In the genomic region with DNA sequence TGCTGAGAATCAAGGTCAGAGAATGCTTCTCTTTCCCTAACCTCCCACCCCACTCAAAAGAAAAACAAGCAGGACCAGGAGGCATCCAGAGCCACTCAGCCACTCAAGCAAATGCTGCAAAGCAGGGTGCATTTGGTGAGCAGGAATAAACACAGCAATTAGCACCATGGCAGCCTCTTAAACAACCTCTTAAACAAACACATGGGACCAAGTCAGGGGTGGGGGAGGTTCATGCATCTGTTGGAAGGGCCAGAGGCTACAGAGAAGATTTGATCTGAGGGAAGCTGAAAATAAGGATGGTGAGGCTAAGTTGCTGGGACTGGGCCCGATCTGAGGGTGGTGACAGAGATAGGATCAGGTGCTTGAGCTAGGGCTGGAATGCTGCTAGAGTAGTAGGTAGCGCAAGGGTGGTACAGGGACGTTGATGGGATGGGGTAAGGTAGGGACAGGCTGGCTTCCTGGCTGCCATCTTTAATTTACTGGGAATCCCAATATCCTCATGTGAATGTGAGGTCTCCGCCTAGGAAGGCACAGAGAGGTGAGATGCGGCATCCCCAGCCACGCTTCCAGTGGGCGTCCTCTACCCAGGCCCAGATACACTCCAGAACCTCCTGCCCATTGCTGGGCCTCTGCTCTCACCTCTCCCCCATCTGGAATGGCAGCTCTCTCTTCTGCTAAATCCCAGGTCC, we compare ENCODE assay signal across 21 cellular contexts. TPM values are rescaled to one million over a fixed set of nuclear protein-coding genes. Genes with fewer than 3 reads are reported as not detected.
A peak's percentile ranks its signal among the peaks of the same experiment; 100 is the strongest.
DNase-seq lines count a peak whose midpoint lies in the region; ATAC-seq, FAIRE-seq and TF ChIP-seq lines count a peak whose summit lies in the region.
"Had no signal": no experiment of that assay in that cellular context is flagged by ENCODE, and none has a peak within 500 bp of the region (broad histone marks: within the 10 kb centered on the region; RNA-seq: fewer than 3 reads in every experiment).

No MANE protein-coding gene starts in this region.

- no peaks in the 10 kb centered on the region for H3K4me1 Mint-ChIP-seq in Calu3 (ENCODE audit: low read depth, unreplicated experiment)

- no peak overlapping the region for H3K4me3 ChIP-seq in smooth muscle cell
- H3K4me3 ChIP-seq: uterus had no signal

- no peak overlapping the region for H3K4me2 ChIP-seq in smooth muscle cell

- H3K27me3 ChIP-seq in smooth muscle cell (ENCODE audit: low read depth) = peaks cover 9% of the 10 kb centered on the region
- H3K27me3 ChIP-seq: uterus had no signal

- H3K4me1 ChIP-seq in smooth muscle cell (ENCODE audit: low read depth) = peaks cover 11% of the 10 kb centered on the region
- H3K4me1 ChIP-seq: uterus had no signal

- H3K79me2 ChIP-seq in smooth muscle cell (ENCODE audit: low read depth) = no peaks in the 10 kb centered on the region

- ATAC-seq in GM19324 (IDR thresholded peaks at IDR 0.05; ENCODE audit: low FRiP score, unreplicated experiment) = no peak
- ATAC-seq: HCT116 had no signal

- H3K9ac ChIP-seq in smooth muscle cell (ENCODE audit: low read depth) = no peak overlapping the region

- CTCF ChIA-PET in Calu3 (lab: Charles Lee) = interaction anchor here (1.1 kb wide), 1 partner anchor 26 kb away, joined by 3 read pairs; a partner anchor contains a TSS

- no peaks in the 10 kb centered on the region for H4K20me1 ChIP-seq in smooth muscle cell (ENCODE audit: low read depth)

- WGBS in smooth muscle cell (ENCODE audit: low lambda C conversion rate) = 91% methylated on average over 7 of the region's 7 CpGs

- H3K36me3 ChIP-seq in smooth muscle cell (ENCODE audit: low read depth) = no peaks in the 10 kb centered on the region
- H3K36me3 ChIP-seq: uterus had no signal

- H2AFZ ChIP-seq in smooth muscle cell (ENCODE audit: low read depth) = no peak overlapping the region

- H3K9me3 Mint-ChIP-seq in Calu3 (ENCODE audit: low read depth, unreplicated experiment) = no peaks in the 10 kb centered on the region
- H3K9me3 Mint-ChIP-seq: stimulated activated naive CD8-positive, alpha-beta T cell treated with anti-CD3 and anti-CD28 coated beads, Interleukin-15, Interleukin-2, amounts not matched to agents 100 ng/mL and 50 ng/mL, for 24 hours had no signal

- TF ChIP-seq CTCF in smooth muscle cell (IDR thresholded peaks at IDR 0.05; ENCODE audit: borderline replicate concordance, insufficient read depth, poor library complexity, severe bottlenecking) (no peak), Calu3 (IDR thresholded peaks at IDR 0.05; ENCODE audit: unreplicated experiment) (no peak)

- H3K4me3 Mint-ChIP-seq in Calu3 (ENCODE audit: low read depth, unreplicated experiment) = no peak overlapping the region
- H3K4me3 Mint-ChIP-seq: stimulated activated naive CD8-positive, alpha-beta T cell treated with anti-CD3 and anti-CD28 coated beads, Interleukin-15, Interleukin-2, amounts not matched to agents 100 ng/mL and 50 ng/mL, for 24 hours had no signal

- no peak overlapping the region for H3K27ac ChIP-seq in smooth muscle cell (ENCODE audit: low read depth)
- H3K27ac ChIP-seq: epithelial cell of prostate, uterus, VCaP had no signal

- no peak overlapping the region for H3K27ac Mint-ChIP-seq in Calu3 (ENCODE audit: unreplicated experiment)
- H3K27ac Mint-ChIP-seq: progenitor cell of endocrine pancreas; stimulated activated naive CD8-positive, alpha-beta T cell treated with anti-CD3 and anti-CD28 coated beads, Interleukin-15, Interleukin-2, amounts not matched to agents 100 ng/mL and 50 ng/mL, for 24 hours had no signal

- BruUV-seq in Calu3 (replicated peaks; lab: Mats Ljungman, UMichigan) = no TSS peak

- peaks cover 41% of the 10 kb centered on the region for H3K27me3 Mint-ChIP-seq in Calu3 (ENCODE audit: unreplicated experiment)
- H3K27me3 Mint-ChIP-seq: stimulated activated naive CD8-positive, alpha-beta T cell treated with anti-CD3 and anti-CD28 coated beads, Interleukin-15, Interleukin-2, amounts not matched to agents 100 ng/mL and 50 ng/mL, for 24 hours had no signal

- DNase-seq in DMS 273 (lab: John Stamatoyannopoulos, UW; ENCODE audit: unreplicated experiment) = peak; percentile 83
- DNase-seq in NCI-H1105 (lab: John Stamatoyannopoulos, UW) = peak; percentile 83
- peak; percentile 51 for DNase-seq in NCI-H510A (lab: John Stamatoyannopoulos, UW)
- no peak for DNase-seq in smooth muscle cell (lab: John Stamatoyannopoulos, UW; ENCODE audit: unreplicated experiment)
- no peak for DNase-seq in T-helper 9 cell
- DNase-seq in Calu3 = no peak
- DNase-seq: activated gamma-delta T cell; IMR-90; MV-4-11; stimulated activated CD4-positive, alpha-beta T cell treated with anti-CD3 and anti-CD28 coated beads, Interleukin-12 subunit alpha, Interleukin-12 subunit beta, amount 100 ng/mL, for 4 hours; uterus had no signal

- no peaks in the 10 kb centered on the region for H3K36me3 Mint-ChIP-seq in Calu3 (ENCODE audit: insufficient read depth, unreplicated experiment)

- intact Hi-C loops in Calu3 (cut with micrococcal nuclease; ENCODE audit: unreplicated experiment) = no loop called here

- peak; percentile 53 for FAIRE-seq in islet of Langerhans (lab: Jason Lieb, UNC)

- no peaks in the 10 kb centered on the region for H3K9me3 ChIP-seq in smooth muscle cell (replicated peaks; ENCODE audit: low read depth)
- H3K9me3 ChIP-seq: uterus had no signal

- no peaks in the 10 kb centered on the region for H3F3A ChIP-seq in smooth muscle cell (ENCODE audit: low read depth)

RNA-seq across cellular contexts. Expression of a gene that starts 26.6 kb away (rescaled TPM):
- 1.1 and 8.3 TPM in 2 replicates for total RNA-seq in smooth muscle cell
- 1.6 and 5.1 TPM in 2 replicates for polyA plus RNA-seq in smooth muscle cell
- not detected in 2 replicates for total RNA-seq in Calu3 (2022)
- total RNA-seq: aorta, IMR-90, mucosa of gallbladder, OCI-LY7, uterus had no signal
- polyA plus RNA-seq: aorta, IMR-90 had no signal

Comparison
In these comparisons a context has a peak if more than half of its experiments do, and no peak if none do; other contexts are left out.
1. DNase-seq: peak in DMS 273 (single experiment), NCI-H1105 (single experiment) and NCI-H510A (single experiment); none in smooth muscle cell (single experiment), T-helper 9 cell (single experiment) and Calu3 (single experiment).